ENCODE assay signal across 16 cellular contexts in the genomic region with DNA sequence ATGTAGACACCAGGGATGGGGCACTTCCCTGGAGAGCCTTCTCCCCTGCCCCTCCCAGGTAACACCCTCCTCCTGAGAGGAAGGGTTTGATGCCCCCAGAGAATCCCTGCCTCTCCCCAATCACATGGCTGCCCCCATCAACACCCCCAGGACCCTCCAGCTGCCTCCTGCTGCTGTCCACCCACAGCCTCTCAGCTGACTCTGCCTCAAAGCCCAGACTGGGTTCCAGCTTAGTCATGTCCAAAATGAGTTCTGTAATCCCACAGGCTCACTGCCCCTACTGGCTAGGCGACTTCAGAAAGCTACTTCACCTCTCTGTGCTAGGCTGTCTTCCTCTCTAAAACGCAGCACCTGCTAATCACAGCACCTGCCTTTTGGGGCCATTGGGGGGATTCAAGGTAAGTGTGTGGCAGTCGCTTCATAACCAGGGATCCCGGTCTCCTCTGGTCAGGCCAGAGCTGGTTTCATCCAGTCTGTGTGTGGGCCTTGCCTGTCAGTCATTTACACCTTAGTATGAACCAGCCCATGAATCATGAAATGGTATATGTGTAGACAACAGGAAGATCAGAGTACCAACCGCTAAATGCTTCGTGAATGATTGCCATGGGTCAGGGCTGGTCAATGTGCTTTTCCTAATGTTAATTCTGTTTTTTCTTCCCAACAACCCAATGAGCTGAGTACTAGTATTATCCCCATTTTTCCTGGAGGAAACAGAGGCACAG. TPM values are rescaled to one million over a fixed set of nuclear protein-coding genes. Genes with fewer than 3 reads are reported as not detected.
A peak's percentile ranks its signal among the peaks of the same experiment; 100 is the strongest.
DNase-seq lines count a peak whose midpoint lies in the region; ATAC-seq and TF ChIP-seq lines count a peak whose summit lies in the region.
"Had no signal": no experiment of that assay in that cellular context is flagged by ENCODE, and none has a peak within 500 bp of the region (broad histone marks: within the 10 kb centered on the region; RNA-seq: fewer than 3 reads in every experiment).

No MANE protein-coding gene starts in this region.

- H3K9me3 Mint-ChIP-seq in CD4-positive, alpha-beta memory T cell = no peaks in the 10 kb centered on the region
- no peaks in the 10 kb centered on the region for H3K9me3 Mint-ChIP-seq in osteocyte (ENCODE audit: unreplicated experiment)
- H3K9me3 Mint-ChIP-seq: activated CD4-positive, alpha-beta T cell treated with anti-CD3 and anti-CD28 coated beads, Interleukin-2, amount 10 ng/mL, durations not matched to agents 7 days and 5 days; T-helper 2 cell treated with Interferon-gamma antibody and Interleukin-4, amounts not matched to agents 5 μg/mL and 100 μg/mL, for 36 hours had no signal

- TF ChIP-seq CTCF in RWPE1 (conservative IDR thresholded peaks at IDR 0.05; ENCODE audit: low read depth) (no peak), fibroblast of the aortic adventitia (IDR thresholded peaks at IDR 0.05; ENCODE audit: insufficient read depth, low read length) (no peak), osteocyte (IDR thresholded peaks at IDR 0.05) (no peak), spleen (IDR thresholded peaks at IDR 0.05 in 8 of 11, conservative IDR thresholded peaks at IDR 0.05 in 3 of 11) (no peak)

- ATAC-seq in GM18861 (IDR thresholded peaks at IDR 0.05; ENCODE audit: unreplicated experiment) = no peak

- no peaks in the 10 kb centered on the region for H3K27me3 ChIP-seq in CD4-positive, alpha-beta memory T cell (ENCODE audit: insufficient read depth, low read length)
- no peaks in the 10 kb centered on the region for H3K27me3 ChIP-seq in spleen (replicated peaks in 1 of 7)

- no peak for TF ChIP-seq POLR2A in spleen (IDR thresholded peaks at IDR 0.05)

- no peak for DNase-seq in CD4-positive, alpha-beta memory T cell
- DNase-seq in RWPE1 (ENCODE audit: low spot score) = no peak
- DNase-seq in fibroblast of the aortic adventitia (ENCODE audit: low read depth) = peak; percentile 6
- no peak for DNase-seq in osteocyte (ENCODE audit: extremely low spot score, unreplicated experiment)
- no peak for DNase-seq in NOMO-1 treated with DMSO at 0.1 percent for 48 hours (lab: John Stamatoyannopoulos, UW; ENCODE audit: unreplicated experiment)
- no peak for DNase-seq in retina
- DNase-seq in spleen = no peak
- DNase-seq: activated CD4-positive, alpha-beta T cell treated with anti-CD3 and anti-CD28 coated beads, Interleukin-2, amount 10 ng/mL, durations not matched to agents 7 days and 5 days; GF-D8; NCI-H446 treated with DMSO at 0.1 percent for 48 hours; stimulated activated CD4-positive, alpha-beta T cell treated with anti-CD3 and anti-CD28 coated beads, Interleukin-1b, Interleukin-23, amount 100 ng/mL, for 48 hours had no signal

- POLR2A ChIA-PET in CD4-positive, alpha-beta memory T cell (lab: Charles Lee; ENCODE audit: partially characterized antibody) = no interaction called here
- POLR2A ChIA-PET in RWPE1 (lab: Yijun Ruan, JAX; ENCODE audit: low non-redundant PET) = no interaction called here

- CTCF ChIA-PET in CD4-positive, alpha-beta memory T cell (lab: Charles Lee; ENCODE audit: partially characterized antibody) = interaction anchor here (4.6 kb wide), 1 partner anchor 11 kb away, joined by 23 read pairs; no protein-coding TSS in a partner anchor
- CTCF ChIA-PET in RWPE1 (lab: Yijun Ruan, JAX) = interaction anchor here (0.5 to 1.4 kb wide), 4 partner anchors 12 to 667 kb away, joined by 3 to 5 read pairs (median 3); no protein-coding TSS in a partner anchor

- no peaks in the 10 kb centered on the region for H3K27me3 Mint-ChIP-seq in CD4-positive, alpha-beta memory T cell
- no peaks in the 10 kb centered on the region for H3K27me3 Mint-ChIP-seq in osteocyte (ENCODE audit: unreplicated experiment)
- H3K27me3 Mint-ChIP-seq: activated CD4-positive, alpha-beta T cell treated with anti-CD3 and anti-CD28 coated beads, Interleukin-2, amount 10 ng/mL, durations not matched to agents 7 days and 5 days had no signal

- 71 to 89% (median 81%) methylated on average over 5 to 6 of the region's 6 CpGs for WGBS in spleen, 5 donors

- H3K4me3 ChIP-seq in CD4-positive, alpha-beta memory T cell (ENCODE audit: low read length in 2 of 2) = no peak overlapping the region
- H3K4me3 ChIP-seq in fibroblast of the aortic adventitia (ENCODE audit: low read depth, low read length) (no peak overlapping the region), spleen (no peak overlapping the region)

- no peak overlapping the region for H3K4me3 Mint-ChIP-seq in CD4-positive, alpha-beta memory T cell
- H3K4me3 Mint-ChIP-seq in osteocyte (ENCODE audit: unreplicated experiment) = no peak overlapping the region
- H3K4me3 Mint-ChIP-seq: activated CD4-positive, alpha-beta T cell treated with anti-CD3 and anti-CD28 coated beads, Interleukin-2, amount 10 ng/mL, durations not matched to agents 7 days and 5 days; T-helper 2 cell treated with Interferon-gamma antibody and Interleukin-4, amounts not matched to agents 5 μg/mL and 100 μg/mL, for 36 hours had no signal

- H3K36me3 Mint-ChIP-seq in CD4-positive, alpha-beta memory T cell = peaks cover 0 to 15% of the 10 kb centered on the region in 2 donors
- peaks cover 3% of the 10 kb centered on the region for H3K36me3 Mint-ChIP-seq in osteocyte (ENCODE audit: unreplicated experiment)

- intact Hi-C loops in CD4-positive, alpha-beta memory T cell (cut with micrococcal nuclease) = no loop called here
- intact Hi-C loops in spleen (cut with DNase I; ENCODE audit: low total_unique reads) = no loop called here

- H3K9me3 ChIP-seq in CD4-positive, alpha-beta memory T cell (ENCODE audit: control insufficient read depth in 1 of 2, low read length in 2 of 2) = no peaks in the 10 kb centered on the region
- H3K9me3 ChIP-seq in spleen = no peaks in the 10 kb centered on the region

- no peak overlapping the region for H3K27ac ChIP-seq in CD4-positive, alpha-beta memory T cell (ENCODE audit: low read depth, low read length)
- H3K27ac ChIP-seq in RWPE1 (peak overlapping the region; percentile 55), spleen (peak overlapping the region in 2 of 8 donors; percentile 2 to 61)

- H3K36me3 ChIP-seq in CD4-positive, alpha-beta memory T cell (ENCODE audit: insufficient read depth, low read length) = no peaks in the 10 kb centered on the region
- H3K36me3 ChIP-seq in spleen = peaks cover 0 to 61% (median 18%) of the 10 kb centered on the region in 6 donors

- no peaks in the 10 kb centered on the region for H3K4me1 ChIP-seq in CD4-positive, alpha-beta memory T cell (ENCODE audit: insufficient read depth, low read length)
- H3K4me1 ChIP-seq in spleen = peaks cover 11 to 70% (median 35%) of the 10 kb centered on the region in 6 donors

- peaks cover 0 to 4% (median 2%) of the 10 kb centered on the region in 4 donors for H3K4me1 Mint-ChIP-seq in CD4-positive, alpha-beta memory T cell
- H3K4me1 Mint-ChIP-seq in osteocyte (ENCODE audit: unreplicated experiment) = peaks cover 43% of the 10 kb centered on the region
- H3K4me1 Mint-ChIP-seq: activated CD4-positive, alpha-beta T cell treated with anti-CD3 and anti-CD28 coated beads, Interleukin-2, amount 10 ng/mL, durations not matched to agents 7 days and 5 days had no signal

- H3K27ac Mint-ChIP-seq in CD4-positive, alpha-beta memory T cell = peak overlapping the region in 4 of 7 donors; percentile 43 to 79 (median 54)
- H3K27ac Mint-ChIP-seq in osteocyte (ENCODE audit: unreplicated experiment) = peak overlapping the region; percentile 28
- H3K27ac Mint-ChIP-seq: activated CD4-positive, alpha-beta T cell treated with anti-CD3 and anti-CD28 coated beads, Interleukin-2, amount 10 ng/mL, durations not matched to agents 7 days and 5 days; T-helper 2 cell treated with Interferon-gamma antibody and Interleukin-4, amounts not matched to agents 5 μg/mL and 100 μg/mL, for 36 hours had no signal

RNA-seq across cellular contexts. Expression of a gene that starts 40.4 kb away (rescaled TPM):
- total RNA-seq in CD4-positive, alpha-beta memory T cell = 10 to 100 TPM; 12.2 to 15.7 TPM
- 10 to 100 TPM in 1 of 2 donors, 1 to 10 TPM in 1; 8.2 to 17.6 TPM for polyA plus RNA-seq in CD4-positive, alpha-beta memory T cell
- total RNA-seq in fibroblast of the aortic adventitia (ENCODE audit: low replicate concordance) = 5.1 and 6.8 TPM in 2 replicates
- total RNA-seq in osteocyte = 8.9 and 11.1 TPM in 2 replicates
- total RNA-seq in spleen = 10 to 100 TPM; 55.9 to 80.8 (median 75.3) TPM
- polyA plus RNA-seq in spleen = 100 to 1,000 TPM in 1 of 3 donors, 10 to 100 TPM in 2; 83.5 to 150 (median 97.4) TPM

RNA-seq across cellular contexts. Expression of a gene that starts 52.2 kb away (rescaled TPM):
- not detected for total RNA-seq in CD4-positive, alpha-beta memory T cell
- not detected for polyA plus RNA-seq in CD4-positive, alpha-beta memory T cell
- total RNA-seq in fibroblast of the aortic adventitia (ENCODE audit: low replicate concordance) (not detected in 2 replicates), osteocyte (not detected in 2 replicates), spleen (not detected)
- polyA plus RNA-seq in spleen = under 1 TPM; 0.26 to 0.74 (median 0.48) TPM
- total RNA-seq: activated CD4-positive, alpha-beta T cell treated with anti-CD3 and anti-CD28 coated beads, Interleukin-2, amount 10 ng/mL, durations not matched to agents 7 days and 5 days; HT1080; posterior vena cava had no signal
- polyA plus RNA-seq: BJ had no signal

RNA-seq across cellular contexts. Expression of a gene that starts 56.7 kb away (rescaled TPM):
- not detected for total RNA-seq in CD4-positive, alpha-beta memory T cell
- not detected for polyA plus RNA-seq in CD4-positive, alpha-beta memory T cell
- total RNA-seq in fibroblast of the aortic adventitia (ENCODE audit: low replicate concordance) (0.09 TPM in 1 of 2 replicates, not detected in the other), osteocyte (74.1 and 75.9 TPM in 2 replicates), spleen (under 1 TPM in 2 of 7 donors, not detected in 5; 0.47 to 0.82 TPM)
- polyA plus RNA-seq in spleen = under 1 TPM; 0.28 to 0.68 (median 0.35) TPM
- total RNA-seq: activated CD4-positive, alpha-beta T cell treated with anti-CD3 and anti-CD28 coated beads, Interleukin-2, amount 10 ng/mL, durations not matched to agents 7 days and 5 days had no signal
- polyA plus RNA-seq: BJ had no signal

Comparison
In these comparisons a context has a peak if more than half of its experiments do, and no peak if none do; other contexts are left out.
1. RNA of a gene that starts 56.7 kb away (total RNA-seq): 74.1 to 75.9 TPM in osteocyte; 0.09 TPM in fibroblast of the aortic adventitia, not detected in CD4-positive, alpha-beta memory T cell and 0.47 to 0.82 TPM in spleen; every median in the first group is over 10 times any median in the second.